1 cellular context compared by ENCODE assay signal in the genomic region with DNA sequence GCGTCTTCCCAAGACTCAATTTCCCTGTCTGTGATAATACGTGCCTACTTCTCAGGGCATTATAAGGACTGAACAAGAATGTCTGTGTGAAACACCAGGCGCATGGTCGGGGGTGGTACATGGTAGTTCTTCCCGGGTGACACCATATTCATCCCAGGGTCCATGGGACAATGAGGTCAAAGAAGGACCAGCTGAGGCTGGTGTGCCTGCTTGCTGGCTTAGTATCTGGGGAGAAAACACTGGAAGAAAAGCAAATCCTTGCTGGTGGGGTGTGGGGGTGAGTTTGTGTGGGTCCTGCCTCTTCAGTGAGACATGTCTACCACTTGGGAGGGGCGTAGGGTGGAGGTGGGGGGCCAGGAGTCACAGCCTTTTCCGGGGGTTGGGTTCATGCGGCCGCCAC.
TF ChIP-seq lines count a peak whose summit lies in the region.

No MANE protein-coding gene starts in this region.

TF ChIP-seq in H1, 55 proteins besides CTCF, POLR2A, EP300 and RAD21 (continued from another document):
- TF ChIP-seq SAP30 (IDR thresholded peaks at IDR 0.05; ENCODE audit: insufficient read depth, insufficient replicate concordance, low read length) (no peak), POU5F1 (IDR thresholded peaks at IDR 0.05; ENCODE audit: low read depth, low read length) (no peak), NRF1 (IDR thresholded peaks at IDR 0.05; ENCODE audit: low read depth, low read length) (no peak), TCF12 (IDR thresholded peaks at IDR 0.05; ENCODE audit: low read depth, low read length) (no peak), NANOG (IDR thresholded peaks at IDR 0.05; ENCODE audit: insufficient read depth, low read depth, low read length, poor library complexity, severe bottlenecking) (no peak)
